Comparison of ENCODE assay signal across 13 cellular contexts in the genomic region with DNA sequence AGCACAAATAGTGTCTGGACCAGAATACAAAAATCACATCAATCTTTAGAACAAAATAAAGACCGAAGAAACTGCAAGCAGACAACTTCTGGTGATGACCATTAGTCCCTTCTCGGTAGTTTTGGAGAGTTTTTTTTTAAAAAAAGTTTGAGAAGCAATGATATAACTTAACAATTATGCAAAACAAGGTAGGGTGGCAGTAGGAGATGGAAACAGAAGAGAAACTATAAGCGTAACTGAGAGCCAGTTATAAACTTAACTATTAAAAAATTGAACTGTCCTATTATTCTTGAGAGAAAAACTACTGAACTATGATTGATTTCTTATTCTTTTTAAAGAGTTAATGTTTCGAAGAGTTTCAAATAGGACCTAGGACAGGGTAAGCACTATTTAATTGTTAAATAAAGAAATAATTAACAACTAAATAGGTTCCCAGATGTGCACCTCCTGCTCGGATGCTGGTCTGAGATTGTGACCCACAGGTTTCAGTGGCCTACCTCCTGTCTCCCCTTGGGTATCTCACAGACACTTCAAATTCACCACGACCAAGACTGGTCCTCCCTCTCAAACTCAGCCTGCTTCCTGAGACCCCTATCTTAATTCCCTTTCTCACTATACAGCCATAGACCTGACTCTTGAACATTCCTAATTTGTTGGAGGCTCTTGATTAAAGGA.
"Had no signal": no experiment of that assay in that cellular context is flagged by ENCODE, and none has a peak within 500 bp of the region (broad histone marks: within the 10 kb centered on the region; RNA-seq: fewer than 3 reads in every experiment).

No MANE protein-coding gene starts in this region.

- DNase-seq: activated B cell treated with CpG ODN at 0.5 μM for 24 hours; activated CD8-positive, alpha-beta memory T cell treated with anti-CD3 and anti-CD28 coated beads, Interleukin-2, amount 50 U/mL, for 4 hours; adrenal gland; caudate nucleus; colonic mucosa; foreskin melanocyte; head of caudate nucleus; left cardiac atrium; midbrain; posterior cingulate gyrus; stimulated activated CD4-positive, alpha-beta T cell treated with anti-CD3 and anti-CD28 coated beads, Interleukin-4, amount 100 ng/mL, for 4 hours; T-helper 17 cell had no signal

- ATAC-seq: left cardiac atrium, T-helper 17 cell had no signal

- H3K4me3 Mint-ChIP-seq: activated B cell treated with CpG ODN at 0.5 μM for 24 hours, T-helper 17 cell had no signal

- H3K27ac Mint-ChIP-seq: activated B cell treated with CpG ODN at 0.5 μM for 24 hours; activated T-helper 2 cell treated with anti-CD3 and anti-CD28 coated beads, Interferon-gamma antibody, Interleukin-2, Interleukin-4, amounts not matched to agents 10 μg/mL and 5 μg/mL and 100 μg/mL, durations not matched to agents 14 hours and 24 hours and 36 hours; T-helper 17 cell had no signal

- H3K9me3 Mint-ChIP-seq: activated B cell treated with CpG ODN at 0.5 μM for 24 hours; activated T-helper 2 cell treated with anti-CD3 and anti-CD28 coated beads, Interferon-gamma antibody, Interleukin-2, Interleukin-4, amounts not matched to agents 10 μg/mL and 5 μg/mL and 100 μg/mL, durations not matched to agents 14 hours and 24 hours and 36 hours had no signal

- H3K4me1 Mint-ChIP-seq: activated B cell treated with CpG ODN at 0.5 μM for 24 hours had no signal

- H3K27me3 Mint-ChIP-seq: T-helper 17 cell had no signal
